In genomic region chr3:160754371-160754854, GRCh38 we compare ENCODE assay signal across 1 cellular context.
TF ChIP-seq lines count a peak whose summit lies in the region.

No MANE protein-coding gene starts in this region.

TF ChIP-seq in SK-N-SH, 30 proteins besides CTCF, POLR2A, EP300 and RAD21 (continued from another document):
- TF ChIP-seq, protein P1, sequence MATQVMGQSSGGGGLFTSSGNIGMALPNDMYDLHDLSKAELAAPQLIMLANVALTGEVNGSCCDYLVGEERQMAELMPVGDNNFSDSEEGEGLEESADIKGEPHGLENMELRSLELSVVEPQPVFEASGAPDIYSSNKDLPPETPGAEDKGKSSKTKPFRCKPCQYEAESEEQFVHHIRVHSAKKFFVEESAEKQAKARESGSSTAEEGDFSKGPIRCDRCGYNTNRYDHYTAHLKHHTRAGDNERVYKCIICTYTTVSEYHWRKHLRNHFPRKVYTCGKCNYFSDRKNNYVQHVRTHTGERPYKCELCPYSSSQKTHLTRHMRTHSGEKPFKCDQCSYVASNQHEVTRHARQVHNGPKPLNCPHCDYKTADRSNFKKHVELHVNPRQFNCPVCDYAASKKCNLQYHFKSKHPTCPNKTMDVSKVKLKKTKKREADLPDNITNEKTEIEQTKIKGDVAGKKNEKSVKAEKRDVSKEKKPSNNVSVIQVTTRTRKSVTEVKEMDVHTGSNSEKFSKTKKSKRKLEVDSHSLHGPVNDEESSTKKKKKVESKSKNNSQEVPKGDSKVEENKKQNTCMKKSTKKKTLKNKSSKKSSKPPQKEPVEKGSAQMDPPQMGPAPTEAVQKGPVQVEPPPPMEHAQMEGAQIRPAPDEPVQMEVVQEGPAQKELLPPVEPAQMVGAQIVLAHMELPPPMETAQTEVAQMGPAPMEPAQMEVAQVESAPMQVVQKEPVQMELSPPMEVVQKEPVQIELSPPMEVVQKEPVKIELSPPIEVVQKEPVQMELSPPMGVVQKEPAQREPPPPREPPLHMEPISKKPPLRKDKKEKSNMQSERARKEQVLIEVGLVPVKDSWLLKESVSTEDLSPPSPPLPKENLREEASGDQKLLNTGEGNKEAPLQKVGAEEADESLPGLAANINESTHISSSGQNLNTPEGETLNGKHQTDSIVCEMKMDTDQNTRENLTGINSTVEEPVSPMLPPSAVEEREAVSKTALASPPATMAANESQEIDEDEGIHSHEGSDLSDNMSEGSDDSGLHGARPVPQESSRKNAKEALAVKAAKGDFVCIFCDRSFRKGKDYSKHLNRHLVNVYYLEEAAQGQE (IDR thresholded peaks at IDR 0.05; ENCODE audit: low read depth, low read length): peak; percentile 95
- TF ChIP-seq, protein P2, sequence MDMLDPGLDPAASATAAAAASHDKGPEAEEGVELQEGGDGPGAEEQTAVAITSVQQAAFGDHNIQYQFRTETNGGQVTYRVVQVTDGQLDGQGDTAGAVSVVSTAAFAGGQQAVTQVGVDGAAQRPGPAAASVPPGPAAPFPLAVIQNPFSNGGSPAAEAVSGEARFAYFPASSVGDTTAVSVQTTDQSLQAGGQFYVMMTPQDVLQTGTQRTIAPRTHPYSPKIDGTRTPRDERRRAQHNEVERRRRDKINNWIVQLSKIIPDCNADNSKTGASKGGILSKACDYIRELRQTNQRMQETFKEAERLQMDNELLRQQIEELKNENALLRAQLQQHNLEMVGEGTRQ (IDR thresholded peaks at IDR 0.05; ENCODE audit: borderline replicate concordance, low read depth, low read length): no peak
- no peak for TF ChIP-seq RXRA (IDR thresholded peaks at IDR 0.05; ENCODE audit: borderline replicate concordance, low read depth)
- TF ChIP-seq TCF12 (IDR thresholded peaks at IDR 0.05): no peak
- TF ChIP-seq RCOR1 (IDR thresholded peaks at IDR 0.05; ENCODE audit: low read length): no peak
- TF ChIP-seq GABPA (IDR thresholded peaks at IDR 0.05; ENCODE audit: low read depth): no peak
- no peak for TF ChIP-seq TEAD4 (IDR thresholded peaks at IDR 0.05; ENCODE audit: borderline replicate concordance, insufficient read depth)
